Comparison of ENCODE assay signal across 9 cellular contexts in the genomic region with DNA sequence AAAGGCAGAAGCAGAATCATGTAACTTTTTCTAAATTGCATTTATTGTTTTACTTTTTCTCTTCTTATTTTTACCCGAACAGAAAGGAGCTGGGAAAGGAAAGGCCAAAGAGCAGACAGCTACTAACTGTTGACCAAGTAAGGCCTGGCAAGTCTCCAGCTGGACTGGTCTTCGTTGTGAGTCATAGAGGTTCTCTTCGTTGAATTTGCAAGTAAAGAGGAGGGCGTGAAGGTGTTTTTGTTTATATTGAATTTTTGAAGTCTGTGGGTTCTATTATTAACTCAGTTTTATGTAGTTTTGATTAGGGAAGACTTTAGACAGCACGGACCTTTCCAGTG.
A peak's percentile ranks its signal among the peaks of the same experiment; 100 is the strongest.
DNase-seq lines count a peak whose midpoint lies in the region; ATAC-seq and TF ChIP-seq lines count a peak whose summit lies in the region.
"Had no signal": no experiment of that assay in that cellular context is flagged by ENCODE, and none has a peak within 500 bp of the region (broad histone marks: within the 10 kb centered on the region; RNA-seq: fewer than 3 reads in every experiment).

No MANE protein-coding gene starts in this region.

- no peak for ATAC-seq in HG02678 (IDR thresholded peaks at IDR 0.05; ENCODE audit: unreplicated experiment)

- POLR2A ChIA-PET in GM10248 (lab: Yijun Ruan, JAX) = no interaction called here

- peak; percentile 47 for DNase-seq in DMS 273 (lab: John Stamatoyannopoulos, UW; ENCODE audit: unreplicated experiment)
- DNase-seq in NCI-H446 (lab: John Stamatoyannopoulos, UW) = peak; percentile 8 to 74
- DNase-seq in choroid plexus epithelial cell (ENCODE audit: low read depth) = peak; percentile 20
- DNase-seq in non-pigmented ciliary epithelial cell (ENCODE audit: low read depth) = peak; percentile 19
- DNase-seq in GM10248 (ENCODE audit: extremely low spot score) = no peak
- no peak for DNase-seq in superior temporal gyrus (ENCODE audit: extremely low spot score)
- DNase-seq in NCI-H748 treated with DMSO at 0.1 percent for 48 hours (lab: John Stamatoyannopoulos, UW) = no peak
- DNase-seq: AML-193 had no signal

- no peak overlapping the region for H3K4me3 ChIP-seq in choroid plexus epithelial cell (ENCODE audit: low read depth, low read length)

- CTCF ChIA-PET in GM10248 (lab: Yijun Ruan, JAX) = no interaction called here

- TF ChIP-seq CTCF in choroid plexus epithelial cell (conservative IDR thresholded peaks at IDR 0.05; ENCODE audit: low read depth, low read length) (no peak), GM10248 (IDR thresholded peaks at IDR 0.05; ENCODE audit: control extremely low read depth, extremely low read depth, low read depth, missing control alignments) (no peak)

Comparison
In these comparisons a context has a peak if more than half of its experiments do, and no peak if none do; other contexts are left out.
1. DNase-seq: peak in DMS 273 (single experiment), NCI-H446 (2 of 2), choroid plexus epithelial cell (single experiment) and non-pigmented ciliary epithelial cell (single experiment); none in GM10248 (single experiment), superior temporal gyrus (single experiment) and NCI-H748 treated with DMSO at 0.1 percent for 48 hours (single experiment).